In the genomic region with DNA sequence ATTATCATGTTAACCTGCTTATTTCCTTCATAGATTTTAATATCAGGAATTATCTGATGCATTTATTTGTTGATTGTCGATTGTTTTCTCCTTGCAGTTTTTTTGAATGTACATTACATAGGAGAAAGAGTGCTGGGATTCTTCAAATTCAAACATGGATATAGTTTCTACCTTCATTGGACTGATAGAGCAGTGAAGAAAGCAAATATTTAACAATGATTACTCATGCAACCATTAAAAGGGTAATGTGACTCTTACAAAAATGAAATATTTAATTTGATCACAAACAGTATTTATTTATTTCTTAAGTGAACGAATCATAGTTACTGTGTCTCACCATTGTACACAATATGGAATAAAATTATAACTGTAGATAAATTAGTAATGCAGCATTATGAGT, we compare ENCODE assay signal across 21 cellular contexts.
"Had no signal": no experiment of that assay in that cellular context is flagged by ENCODE, and none has a peak within 500 bp of the region (broad histone marks: within the 10 kb centered on the region; RNA-seq: fewer than 3 reads in every experiment).

No MANE protein-coding gene starts in this region.

- H3K4me3 ChIP-seq: MG63 had no signal

- H3K9me3 ChIP-seq: MG63 had no signal

- H3K36me3 ChIP-seq: MG63 had no signal

- H3K27me3 ChIP-seq: MG63 had no signal

- H3K27ac ChIP-seq: RWPE1 had no signal

- DNase-seq: IMR-90, Karpas-422, KG1, MG63, NCI-H1092, NCI-H1105 treated with DMSO at 0.1 percent for 48 hours, NCI-H1417 treated with DMSO at 0.1 percent for 48 hours, NCI-H1694, NCI-H187 treated with DMSO at 0.1 percent for 48 hours, NCI-H2029 treated with DMSO at 0.1 percent for 48 hours, NCI-H2171 treated with DMSO at 0.1 percent for 48 hours, NCI-H345, NCI-H446 treated with DMSO at 0.1 percent for 48 hours, NCI-H510A treated with DMSO at 0.1 percent for 48 hours, NCI-H526, NCI-H82, SHP77 had no signal

- ATAC-seq: HepG2, Panc1, SK-N-SH treated with all-trans-retinoic acid at 6 μM for 48 hours had no signal
